1 cellular context compared by ENCODE assay signal in the genomic region with DNA sequence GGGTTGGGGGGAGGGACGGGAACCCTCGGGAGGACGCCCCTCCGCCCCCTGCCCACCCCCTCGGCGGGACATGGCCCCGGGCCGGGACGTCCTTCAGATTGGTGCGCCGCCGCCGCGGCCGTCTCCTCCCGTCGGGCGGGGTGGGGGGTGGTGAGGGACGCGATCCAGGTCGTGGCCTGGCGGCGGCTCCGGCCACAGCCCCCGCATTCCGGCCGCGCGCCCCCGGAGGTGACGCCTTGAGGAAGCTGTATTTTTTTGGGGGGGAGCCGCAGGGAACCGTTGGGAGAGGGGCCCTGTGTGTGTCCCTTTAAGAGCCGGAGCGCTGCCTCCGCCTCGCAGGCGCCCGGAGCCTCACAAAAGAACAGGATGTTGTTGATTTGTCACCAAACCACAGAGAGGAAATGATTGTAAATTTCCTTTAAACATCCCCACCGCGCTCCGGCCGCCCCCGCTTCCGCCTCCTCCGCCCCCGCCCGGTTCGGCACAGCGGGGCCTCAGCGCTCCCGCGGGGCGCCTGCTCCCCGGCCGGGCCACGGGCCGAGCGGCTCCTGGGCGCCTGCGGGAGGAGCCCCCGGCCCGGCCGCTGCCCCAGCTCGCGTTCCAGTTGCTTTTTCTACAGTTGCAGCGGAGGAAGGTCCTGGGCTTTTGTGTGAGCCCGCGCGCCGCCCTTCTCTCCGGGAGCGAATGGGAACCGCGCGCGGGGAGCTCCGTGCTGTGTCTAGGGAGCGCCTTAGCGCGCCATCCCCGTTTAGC.
TF ChIP-seq lines count a peak whose summit lies in the region.

No MANE protein-coding gene starts in this region.

TF ChIP-seq in HEK293, 187 proteins besides CTCF, POLR2A, EP300 and RAD21 (continued from another document and continues in another):
- TF ChIP-seq ZNF518A (tag by site-specific recombination; conservative IDR thresholded peaks at IDR 0.05; ENCODE audit: low read depth): no peak
- peak; percentile 36; the same call in 1 of the 2 replicates for TF ChIP-seq ZNF777 (tag by site-specific recombination; IDR thresholded peaks at IDR 0.05; ENCODE audit: borderline replicate concordance)
- TF ChIP-seq ZNF704 (tag by site-specific recombination; IDR thresholded peaks at IDR 0.05): no peak
- no peak for TF ChIP-seq ZNF266 (tag by site-specific recombination; IDR thresholded peaks at IDR 0.05; ENCODE audit: low read depth)
- no peak for TF ChIP-seq YY2 (tag by site-specific recombination; IDR thresholded peaks at IDR 0.05)
- TF ChIP-seq SCRT2 (tag by site-specific recombination; IDR thresholded peaks at IDR 0.05): no peak
- no peak for TF ChIP-seq ZNF571 (tag by site-specific recombination; IDR thresholded peaks at IDR 0.05)
- no peak for TF ChIP-seq ZNF473 (tag by site-specific recombination; IDR thresholded peaks at IDR 0.05)
- TF ChIP-seq ZFP37 (tag by site-specific recombination; IDR thresholded peaks at IDR 0.05): no peak
- no peak for TF ChIP-seq ZNF394 (tag by site-specific recombination; IDR thresholded peaks at IDR 0.05; ENCODE audit: borderline replicate concordance)
- TF ChIP-seq ZNF223 (tag by site-specific recombination; IDR thresholded peaks at IDR 0.05): no peak
- TF ChIP-seq ZBTB1 (tag by site-specific recombination; IDR thresholded peaks at IDR 0.05): no peak
- TF ChIP-seq ZNF24 (tag by site-specific recombination; IDR thresholded peaks at IDR 0.05): no peak
- TF ChIP-seq KLF8 (tag by site-specific recombination; IDR thresholded peaks at IDR 0.05): no peak; the same call in 1 of the 2 replicates
- no peak for TF ChIP-seq ZNF18 (tag by site-specific recombination; IDR thresholded peaks at IDR 0.05)
- no peak for TF ChIP-seq ZNF202 (tag by site-specific recombination; IDR thresholded peaks at IDR 0.05; ENCODE audit: borderline replicate concordance)
- no peak for TF ChIP-seq ZNF768 (tag by site-specific recombination; IDR thresholded peaks at IDR 0.05)
- TF ChIP-seq, protein P1, sequence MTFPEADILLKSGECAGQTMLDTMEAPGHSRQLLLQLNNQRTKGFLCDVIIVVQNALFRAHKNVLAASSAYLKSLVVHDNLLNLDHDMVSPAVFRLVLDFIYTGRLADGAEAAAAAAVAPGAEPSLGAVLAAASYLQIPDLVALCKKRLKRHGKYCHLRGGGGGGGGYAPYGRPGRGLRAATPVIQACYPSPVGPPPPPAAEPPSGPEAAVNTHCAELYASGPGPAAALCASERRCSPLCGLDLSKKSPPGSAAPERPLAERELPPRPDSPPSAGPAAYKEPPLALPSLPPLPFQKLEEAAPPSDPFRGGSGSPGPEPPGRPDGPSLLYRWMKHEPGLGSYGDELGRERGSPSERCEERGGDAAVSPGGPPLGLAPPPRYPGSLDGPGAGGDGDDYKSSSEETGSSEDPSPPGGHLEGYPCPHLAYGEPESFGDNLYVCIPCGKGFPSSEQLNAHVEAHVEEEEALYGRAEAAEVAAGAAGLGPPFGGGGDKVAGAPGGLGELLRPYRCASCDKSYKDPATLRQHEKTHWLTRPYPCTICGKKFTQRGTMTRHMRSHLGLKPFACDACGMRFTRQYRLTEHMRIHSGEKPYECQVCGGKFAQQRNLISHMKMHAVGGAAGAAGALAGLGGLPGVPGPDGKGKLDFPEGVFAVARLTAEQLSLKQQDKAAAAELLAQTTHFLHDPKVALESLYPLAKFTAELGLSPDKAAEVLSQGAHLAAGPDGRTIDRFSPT (tag by site-specific recombination; IDR thresholded peaks at IDR 0.05): no peak
- TF ChIP-seq ZNF10 (tag by site-specific recombination; IDR thresholded peaks at IDR 0.05): no peak
- TF ChIP-seq ZNF16 (tag by site-specific recombination; IDR thresholded peaks at IDR 0.05; ENCODE audit: low read depth): no peak
- TF ChIP-seq ZNF239 (tag by site-specific recombination; IDR thresholded peaks at IDR 0.05): no peak
- TF ChIP-seq ZNF548 (tag by site-specific recombination; IDR thresholded peaks at IDR 0.05): no peak
- TF ChIP-seq IKZF3 (tag by site-specific recombination; IDR thresholded peaks at IDR 0.05): peak; percentile 71
- no peak for TF ChIP-seq GLI4 (tag by site-specific recombination; IDR thresholded peaks at IDR 0.05)
- TF ChIP-seq ZNF561 (tag by site-specific recombination; IDR thresholded peaks at IDR 0.05; ENCODE audit: borderline replicate concordance): peak; percentile 39; the same call in 1 of the 2 replicates
- no peak for TF ChIP-seq ZNF121 (tag by site-specific recombination; IDR thresholded peaks at IDR 0.05)
- TF ChIP-seq ZBTB21 (tag by site-specific recombination; IDR thresholded peaks at IDR 0.05): no peak
- TF ChIP-seq MZF1 (tag by site-specific recombination; IDR thresholded peaks at IDR 0.05; ENCODE audit: borderline replicate concordance): peak; percentile 20; the same call in 1 of the 2 replicates
- TF ChIP-seq, protein P2, sequence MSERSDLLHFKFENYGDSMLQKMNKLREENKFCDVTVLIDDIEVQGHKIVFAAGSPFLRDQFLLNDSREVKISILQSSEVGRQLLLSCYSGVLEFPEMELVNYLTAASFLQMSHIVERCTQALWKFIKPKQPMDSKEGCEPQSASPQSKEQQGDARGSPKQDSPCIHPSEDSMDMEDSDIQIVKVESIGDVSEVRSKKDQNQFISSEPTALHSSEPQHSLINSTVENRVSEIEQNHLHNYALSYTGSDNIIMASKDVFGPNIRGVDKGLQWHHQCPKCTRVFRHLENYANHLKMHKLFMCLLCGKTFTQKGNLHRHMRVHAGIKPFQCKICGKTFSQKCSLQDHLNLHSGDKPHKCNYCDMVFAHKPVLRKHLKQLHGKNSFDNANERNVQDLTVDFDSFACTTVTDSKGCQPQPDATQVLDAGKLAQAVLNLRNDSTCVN (tag by site-specific recombination; optimal IDR thresholded peaks at IDR 0.05): peak; percentile 67
- no peak for TF ChIP-seq ZBTB17 (tag by site-specific recombination; IDR thresholded peaks at IDR 0.05)
- TF ChIP-seq REPIN1 (tag by site-specific recombination; IDR thresholded peaks at IDR 0.05; ENCODE audit: low read depth): no peak
- TF ChIP-seq, protein P3, sequence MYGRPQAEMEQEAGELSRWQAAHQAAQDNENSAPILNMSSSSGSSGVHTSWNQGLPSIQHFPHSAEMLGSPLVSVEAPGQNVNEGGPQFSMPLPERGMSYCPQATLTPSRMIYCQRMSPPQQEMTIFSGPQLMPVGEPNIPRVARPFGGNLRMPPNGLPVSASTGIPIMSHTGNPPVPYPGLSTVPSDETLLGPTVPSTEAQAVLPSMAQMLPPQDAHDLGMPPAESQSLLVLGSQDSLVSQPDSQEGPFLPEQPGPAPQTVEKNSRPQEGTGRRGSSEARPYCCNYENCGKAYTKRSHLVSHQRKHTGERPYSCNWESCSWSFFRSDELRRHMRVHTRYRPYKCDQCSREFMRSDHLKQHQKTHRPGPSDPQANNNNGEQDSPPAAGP (tag by site-specific recombination; IDR thresholded peaks at IDR 0.05): no peak
- TF ChIP-seq ZNF610 (tag by site-specific recombination; IDR thresholded peaks at IDR 0.05; ENCODE audit: borderline replicate concordance): no peak
- TF ChIP-seq ZNF785 (tag by site-specific recombination; IDR thresholded peaks at IDR 0.05): no peak
- TF ChIP-seq ZNF23 (tag by site-specific recombination; IDR thresholded peaks at IDR 0.05; ENCODE audit: borderline replicate concordance): no peak
- TF ChIP-seq ZNF341 (tag by site-specific recombination; IDR thresholded peaks at IDR 0.05; ENCODE audit: low read depth): peak; percentile 66
- TF ChIP-seq, protein P4, sequence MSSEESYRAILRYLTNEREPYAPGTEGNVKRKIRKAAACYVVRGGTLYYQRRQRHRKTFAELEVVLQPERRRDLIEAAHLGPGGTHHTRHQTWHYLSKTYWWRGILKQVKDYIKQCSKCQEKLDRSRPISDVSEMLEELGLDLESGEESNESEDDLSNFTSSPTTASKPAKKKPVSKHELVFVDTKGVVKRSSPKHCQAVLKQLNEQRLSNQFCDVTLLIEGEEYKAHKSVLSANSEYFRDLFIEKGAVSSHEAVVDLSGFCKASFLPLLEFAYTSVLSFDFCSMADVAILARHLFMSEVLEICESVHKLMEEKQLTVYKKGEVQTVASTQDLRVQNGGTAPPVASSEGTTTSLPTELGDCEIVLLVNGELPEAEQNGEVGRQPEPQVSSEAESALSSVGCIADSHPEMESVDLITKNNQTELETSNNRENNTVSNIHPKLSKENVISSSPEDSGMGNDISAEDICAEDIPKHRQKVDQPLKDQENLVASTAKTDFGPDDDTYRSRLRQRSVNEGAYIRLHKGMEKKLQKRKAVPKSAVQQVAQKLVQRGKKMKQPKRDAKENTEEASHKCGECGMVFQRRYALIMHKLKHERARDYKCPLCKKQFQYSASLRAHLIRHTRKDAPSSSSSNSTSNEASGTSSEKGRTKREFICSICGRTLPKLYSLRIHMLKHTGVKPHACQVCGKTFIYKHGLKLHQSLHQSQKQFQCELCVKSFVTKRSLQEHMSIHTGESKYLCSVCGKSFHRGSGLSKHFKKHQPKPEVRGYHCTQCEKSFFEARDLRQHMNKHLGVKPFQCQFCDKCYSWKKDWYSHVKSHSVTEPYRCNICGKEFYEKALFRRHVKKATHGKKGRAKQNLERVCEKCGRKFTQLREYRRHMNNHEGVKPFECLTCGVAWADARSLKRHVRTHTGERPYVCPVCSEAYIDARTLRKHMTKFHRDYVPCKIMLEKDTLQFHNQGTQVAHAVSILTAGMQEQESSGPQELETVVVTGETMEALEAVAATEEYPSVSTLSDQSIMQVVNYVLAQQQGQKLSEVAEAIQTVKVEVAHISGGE (tag by site-specific recombination; conservative IDR thresholded peaks at IDR 0.05; ENCODE audit: low read depth): peak; percentile 51; the same call in 1 of the 2 replicates
- no peak for TF ChIP-seq ZNF658 (tag by site-specific recombination; IDR thresholded peaks at IDR 0.05)
- no peak for TF ChIP-seq ZNF521 (tag by site-specific recombination; IDR thresholded peaks at IDR 0.05)
- TF ChIP-seq SCRT1 (tag by site-specific recombination; IDR thresholded peaks at IDR 0.05; ENCODE audit: borderline replicate concordance): no peak
- TF ChIP-seq ZNF404 (tag by site-specific recombination; IDR thresholded peaks at IDR 0.05): no peak
- peak; percentile 59 for TF ChIP-seq ZNF629 (tag by site-specific recombination; IDR thresholded peaks at IDR 0.05)
- no peak for TF ChIP-seq ZNF488 (tag by site-specific recombination; IDR thresholded peaks at IDR 0.05)
- no peak; the same call in 1 of the 2 replicates for TF ChIP-seq ZNF596 (tag by site-specific recombination; IDR thresholded peaks at IDR 0.05)
- no peak for TF ChIP-seq ZNF747 (tag by site-specific recombination; IDR thresholded peaks at IDR 0.05)
- no peak for TF ChIP-seq ZNF274 (IDR thresholded peaks at IDR 0.05; ENCODE audit: low read length)
- no peak for TF ChIP-seq ZNF274 (tag by site-specific recombination; IDR thresholded peaks at IDR 0.05; ENCODE audit: borderline replicate concordance)
- no peak for TF ChIP-seq ZNF211 (tag by site-specific recombination; IDR thresholded peaks at IDR 0.05; ENCODE audit: low read depth)
